1 cellular context compared by ENCODE assay signal in the genomic region with DNA sequence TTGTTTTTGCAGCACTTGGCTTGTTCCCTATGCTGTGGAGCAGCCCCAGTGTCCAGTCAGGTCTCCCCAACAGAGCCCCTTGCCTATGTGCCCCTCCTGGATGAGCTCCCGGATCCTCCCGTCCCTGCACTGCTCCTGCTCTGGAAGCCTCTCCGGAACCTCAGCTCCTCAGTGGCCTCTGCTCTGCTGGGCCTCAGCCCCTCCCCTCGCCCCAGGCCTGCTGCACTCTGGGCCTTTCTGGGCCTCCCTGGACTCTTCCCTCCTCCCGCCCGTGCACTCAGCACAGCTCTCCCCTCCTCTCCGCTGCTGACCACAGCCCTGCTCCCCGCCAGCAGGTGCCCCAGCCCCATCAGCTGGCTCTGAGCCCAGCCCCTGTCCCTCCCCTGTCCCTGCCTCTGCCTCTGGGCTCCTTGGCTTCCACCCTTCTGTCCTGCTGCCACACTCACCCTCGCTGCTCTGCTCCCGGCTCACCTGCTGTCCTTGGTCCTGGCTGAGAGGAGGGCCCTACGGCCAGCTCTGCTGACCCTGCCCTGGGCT.
TF ChIP-seq lines count a peak whose summit lies in the region.

No MANE protein-coding gene starts in this region.

TF ChIP-seq in A549, 52 proteins besides CTCF, POLR2A, EP300 and RAD21:
- TF ChIP-seq, protein P1, sequence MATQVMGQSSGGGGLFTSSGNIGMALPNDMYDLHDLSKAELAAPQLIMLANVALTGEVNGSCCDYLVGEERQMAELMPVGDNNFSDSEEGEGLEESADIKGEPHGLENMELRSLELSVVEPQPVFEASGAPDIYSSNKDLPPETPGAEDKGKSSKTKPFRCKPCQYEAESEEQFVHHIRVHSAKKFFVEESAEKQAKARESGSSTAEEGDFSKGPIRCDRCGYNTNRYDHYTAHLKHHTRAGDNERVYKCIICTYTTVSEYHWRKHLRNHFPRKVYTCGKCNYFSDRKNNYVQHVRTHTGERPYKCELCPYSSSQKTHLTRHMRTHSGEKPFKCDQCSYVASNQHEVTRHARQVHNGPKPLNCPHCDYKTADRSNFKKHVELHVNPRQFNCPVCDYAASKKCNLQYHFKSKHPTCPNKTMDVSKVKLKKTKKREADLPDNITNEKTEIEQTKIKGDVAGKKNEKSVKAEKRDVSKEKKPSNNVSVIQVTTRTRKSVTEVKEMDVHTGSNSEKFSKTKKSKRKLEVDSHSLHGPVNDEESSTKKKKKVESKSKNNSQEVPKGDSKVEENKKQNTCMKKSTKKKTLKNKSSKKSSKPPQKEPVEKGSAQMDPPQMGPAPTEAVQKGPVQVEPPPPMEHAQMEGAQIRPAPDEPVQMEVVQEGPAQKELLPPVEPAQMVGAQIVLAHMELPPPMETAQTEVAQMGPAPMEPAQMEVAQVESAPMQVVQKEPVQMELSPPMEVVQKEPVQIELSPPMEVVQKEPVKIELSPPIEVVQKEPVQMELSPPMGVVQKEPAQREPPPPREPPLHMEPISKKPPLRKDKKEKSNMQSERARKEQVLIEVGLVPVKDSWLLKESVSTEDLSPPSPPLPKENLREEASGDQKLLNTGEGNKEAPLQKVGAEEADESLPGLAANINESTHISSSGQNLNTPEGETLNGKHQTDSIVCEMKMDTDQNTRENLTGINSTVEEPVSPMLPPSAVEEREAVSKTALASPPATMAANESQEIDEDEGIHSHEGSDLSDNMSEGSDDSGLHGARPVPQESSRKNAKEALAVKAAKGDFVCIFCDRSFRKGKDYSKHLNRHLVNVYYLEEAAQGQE (IDR thresholded peaks at IDR 0.05), result peak; percentile 48; the same call in 1 of the 2 replicates
